In genomic region chr13:113967729-113968462, GRCh38 we compare ENCODE assay signal across 21 cellular contexts. TPM values are rescaled to one million over a fixed set of nuclear protein-coding genes. Genes with fewer than 3 reads are reported as not detected.
DNase-seq lines count a peak whose midpoint lies in the region; ATAC-seq and TF ChIP-seq lines count a peak whose summit lies in the region.
"Had no signal": no experiment of that assay in that cellular context is flagged by ENCODE, and none has a peak within 500 bp of the region (broad histone marks: within the 10 kb centered on the region; RNA-seq: fewer than 3 reads in every experiment).

No MANE protein-coding gene starts in this region.

- 85 to 90% methylated on average over 20 of the region's 20 CpGs for WGBS in aorta, 2 donors

- no peak for TF ChIP-seq CTCF in right atrium auricular region (IDR thresholded peaks at IDR 0.05)

- H3K36me3 ChIP-seq in right atrium auricular region (no peaks in the 10 kb centered on the region), aorta (ENCODE audit: control insufficient read depth in 1 of 2, insufficient read depth in 2 of 2, low read length in 1 of 2) (no peaks in the 10 kb centered on the region)
- H3K36me3 ChIP-seq: Peyer's patch had no signal

- no peaks in the 10 kb centered on the region for H3K27me3 ChIP-seq in right atrium auricular region
- no peaks in the 10 kb centered on the region for H3K27me3 ChIP-seq in aorta (ENCODE audit: control insufficient read depth in 1 of 2, insufficient read depth in 2 of 2, low read length in 1 of 2)
- H3K27me3 ChIP-seq: BLaER1, Peyer's patch had no signal

- H3K4me1 ChIP-seq in right atrium auricular region (peaks cover 0 to 18% of the 10 kb centered on the region in 2 donors), aorta (ENCODE audit: control insufficient read depth in 1 of 2, insufficient read depth in 2 of 2, low read length in 2 of 2) (no peaks in the 10 kb centered on the region)
- H3K4me1 ChIP-seq: BLaER1, Peyer's patch had no signal

- H3K4me3 ChIP-seq in right atrium auricular region (no peak overlapping the region), aorta (ENCODE audit: low read length in 2 of 2) (no peak overlapping the region)
- H3K4me3 ChIP-seq: BLaER1, GM23248, Peyer's patch had no signal

- H3K9me3 ChIP-seq in right atrium auricular region, result no peaks in the 10 kb centered on the region
- H3K9me3 ChIP-seq in aorta (ENCODE audit: control insufficient read depth, low read length), result no peaks in the 10 kb centered on the region
- H3K9me3 ChIP-seq: Peyer's patch had no signal

- in situ Hi-C loops in G401 (cut with HindIII; ENCODE audit: low sequenced_read_pairs), result no loop called here

- intact Hi-C loops in Right ventricle myocardium superior (cut with DNase I) (no loop called here), left ventricle myocardium superior (cut with micrococcal nuclease) (no loop called here), posterior vena cava (cut with DNase I) (no loop called here), aorta (cut with DNase I) (no loop called here)

- no peak overlapping the region for H3K27ac ChIP-seq in right atrium auricular region
- H3K27ac ChIP-seq in aorta (ENCODE audit: low read depth in 1 of 2, low read length in 2 of 2), result no peak overlapping the region
- H3K27ac ChIP-seq: BLaER1, GM23248, Peyer's patch had no signal

- ATAC-seq in Right ventricle myocardium superior (ENCODE audit: poor library complexity), result peak; percentile 5
- peak; percentile 24 for ATAC-seq in left ventricle myocardium superior
- ATAC-seq in aorta (ENCODE audit: low FRiP score), result no peak
- ATAC-seq: HCT116 had no signal

- peak; percentile 46 for DNase-seq in Right ventricle myocardium superior
- no peak for DNase-seq in right atrium auricular region (ENCODE audit: low spot score)
- peak; percentile 34 for DNase-seq in left ventricle myocardium superior
- peak; percentile 60 for DNase-seq in posterior vena cava (ENCODE audit: low spot score)
- peak; percentile 24 to 74 for DNase-seq in aorta
- no peak for DNase-seq in G401 (ENCODE audit: low spot score)
- no peak for DNase-seq in KG1 (lab: John Stamatoyannopoulos, UW)
- DNase-seq in ecto neural progenitor cell (ENCODE audit: low spot score), result no peak
- DNase-seq: 8988T, DMS79 treated with DMSO at 0.1 percent for 48 hours, GM23248, IMR-90, Kasumi-1, MM.1S, NCI-H1092 treated with DMSO at 0.1 percent for 48 hours, NCI-H2107, NCI-H226, NCI-H524 treated with DMSO at 0.1 percent for 48 hours, Peyer's patch had no signal

RNA-seq across cellular contexts. Expression of gene C13orf46, which starts 6.0 kb away (rescaled TPM):
- 0.32 TPM for total RNA-seq in Right ventricle myocardium superior
- 1 to 10 TPM in 1 of 2 donors, under 1 TPM in 1; 0.59 to 2.7 TPM for total RNA-seq in right atrium auricular region
- total RNA-seq in left ventricle myocardium superior, result 0.37 TPM
- total RNA-seq in posterior vena cava, result 1 to 10 TPM; 1.2 to 1.9 TPM
- 1 to 10 TPM; 2.1 to 3.5 TPM for total RNA-seq in aorta
- under 1 TPM; 0.13 to 0.43 TPM for polyA plus RNA-seq in aorta
- not detected in 2 replicates for total RNA-seq in G401 (2014; rRNA removed; shearing (Covaris generic))
- total RNA-seq: GM23248 had no signal

Comparison
In these comparisons a context has a peak if more than half of its experiments do, and no peak if none do; other contexts are left out.
1. DNase-seq: peak in Right ventricle myocardium superior (single experiment), left ventricle myocardium superior (single experiment), posterior vena cava (single experiment) and aorta (2 of 2); none in right atrium auricular region (single experiment), G401 (single experiment), KG1 (single experiment) and ecto neural progenitor cell (single experiment).